29 cellular contexts compared by ENCODE assay signal in the genomic region with DNA sequence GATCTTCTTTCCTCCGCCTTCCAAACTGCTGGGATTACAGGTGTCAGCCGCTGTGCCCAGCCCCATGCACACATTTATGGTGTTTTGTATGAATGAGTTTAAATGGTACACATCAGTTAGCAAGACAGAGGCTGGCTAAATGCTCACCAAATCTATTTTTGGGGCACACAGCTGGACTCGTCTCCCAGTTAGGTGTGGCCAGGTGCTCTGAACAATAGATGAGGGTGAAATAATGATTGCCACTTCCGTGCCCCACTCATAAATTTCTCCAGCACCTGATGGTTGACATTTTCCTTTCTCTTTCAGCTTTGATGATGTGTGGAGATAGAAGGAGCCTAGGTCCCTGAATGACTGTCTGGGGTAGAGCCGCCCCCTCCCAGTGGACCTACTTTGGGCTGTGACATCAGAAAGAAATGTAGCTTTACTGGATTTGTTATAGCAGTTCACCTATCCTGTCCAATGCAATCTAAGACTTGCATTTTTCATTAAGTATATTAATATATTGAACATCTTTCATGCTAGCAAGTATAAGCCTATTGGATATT. TPM values are rescaled to one million over a fixed set of nuclear protein-coding genes. Genes with fewer than 3 reads are reported as not detected.
DNase-seq lines count a peak whose midpoint lies in the region; ATAC-seq, FAIRE-seq and TF ChIP-seq lines count a peak whose summit lies in the region.
"Had no signal": no experiment of that assay in that cellular context is flagged by ENCODE, and none has a peak within 500 bp of the region (broad histone marks: within the 10 kb centered on the region; RNA-seq: fewer than 3 reads in every experiment).

No MANE protein-coding gene starts in this region.

- no peak for DNase-seq in activated CD4-positive, alpha-beta T cell treated with anti-CD3 and anti-CD28 coated beads for 36 hours
- no peak for DNase-seq in activated CD4-positive, alpha-beta T cell treated with anti-CD3 and anti-CD28 coated beads for 1 hour
- DNase-seq in COLO668 (lab: John Stamatoyannopoulos, UW; ENCODE audit: unreplicated experiment) = peak; percentile 66
- peak; percentile 31 for DNase-seq in NCI-H146 (lab: John Stamatoyannopoulos, UW)
- peak; percentile 48 to 54 for DNase-seq in SHP77 (lab: John Stamatoyannopoulos, UW)
- no peak for DNase-seq in GM19239 (ENCODE audit: insufficient read length, low spot score)
- DNase-seq in H54 (ENCODE audit: insufficient read length, low spot score) = no peak
- DNase-seq in T-helper 9 cell = no peak
- DNase-seq: activated naive CD4-positive, alpha-beta T cell treated with anti-CD3 and anti-CD28 coated beads, Interleukin-2, amount 50 U/mL, for 16 hours; anterior cingulate cortex; DND-41; GM23248; heart right ventricle; left ventricle myocardium inferior; mesendoderm; NCI-H1048; NCI-H2029; NCI-H2227 treated with DMSO at 0.1 percent for 48 hours; OCI-M1; ovary; stimulated activated CD4-positive, alpha-beta T cell treated with anti-CD3 and anti-CD28 coated beads, Interleukin-15, amount 100 ng/mL, for 24 hours; T-helper 17 cell; testis had no signal

- H3K4me1 Mint-ChIP-seq in activated CD4-positive, alpha-beta T cell treated with anti-CD3 and anti-CD28 coated beads for 36 hours = peaks cover 23% of the 10 kb centered on the region

- no peak overlapping the region for H3K27ac Mint-ChIP-seq in activated CD4-positive, alpha-beta T cell treated with anti-CD3 and anti-CD28 coated beads for 36 hours
- H3K27ac Mint-ChIP-seq: CD14-positive monocyte; stimulated activated memory B cell treated with anti-CD40 and anti-IgM and Interleukin-4, amounts not matched to agents 10 μg/mL and 1 μg/mL and 100 μg/mL, for 72 hours had no signal

- peak; percentile 57 for ATAC-seq in activated CD4-positive, alpha-beta T cell treated with anti-CD3 and anti-CD28 coated beads for 36 hours
- ATAC-seq: heart right ventricle; stimulated activated memory B cell treated with anti-CD40 and anti-IgM and Interleukin-4, amounts not matched to agents 10 μg/mL and 1 μg/mL and 100 μg/mL, for 72 hours; T-helper 17 cell had no signal

- no peaks in the 10 kb centered on the region for H3K9me3 Mint-ChIP-seq in activated CD4-positive, alpha-beta T cell treated with anti-CD3 and anti-CD28 coated beads for 36 hours (ENCODE audit: low read depth)
- H3K9me3 Mint-ChIP-seq: neural crest cell; stimulated activated memory B cell treated with anti-CD40 and anti-IgM and Interleukin-4, amounts not matched to agents 10 μg/mL and 1 μg/mL and 100 μg/mL, for 72 hours had no signal

- no peak overlapping the region for H3K4me3 Mint-ChIP-seq in activated CD4-positive, alpha-beta T cell treated with anti-CD3 and anti-CD28 coated beads for 36 hours
- H3K4me3 Mint-ChIP-seq: CD14-positive monocyte; neural crest cell; stimulated activated memory B cell treated with anti-CD40 and anti-IgM and Interleukin-4, amounts not matched to agents 10 μg/mL and 1 μg/mL and 100 μg/mL, for 72 hours; T-helper 17 cell had no signal

- no peaks in the 10 kb centered on the region for H3K36me3 Mint-ChIP-seq in activated CD4-positive, alpha-beta T cell treated with anti-CD3 and anti-CD28 coated beads for 36 hours (ENCODE audit: low read depth)
- H3K36me3 Mint-ChIP-seq: stimulated activated memory B cell treated with anti-CD40 and anti-IgM and Interleukin-4, amounts not matched to agents 10 μg/mL and 1 μg/mL and 100 μg/mL, for 72 hours had no signal

- FAIRE-seq in GM19239 (lab: Jason Lieb, UNC) (no peak), H54 (lab: Jason Lieb, UNC) (no peak)
- FAIRE-seq: A204.1, frontal cortex, keratinocyte had no signal

- TF ChIP-seq POLR2A in H54 (IDR thresholded peaks at IDR 0.05; ENCODE audit: low read depth, low read length) = no peak

- intact Hi-C loops in activated CD4-positive, alpha-beta T cell treated with anti-CD3 and anti-CD28 coated beads for 36 hours (cut with DNase I, micrococcal nuclease) = loop anchor here in 1 of 2 experiments (5.0 kb wide), 1 partner anchor 396 kb away; no protein-coding TSS in a partner anchor

- POLR2A ChIA-PET in activated CD4-positive, alpha-beta T cell treated with anti-CD3 and anti-CD28 coated beads for 36 hours (lab: Charles Lee) = no interaction called here

- no peaks in the 10 kb centered on the region for H3K27me3 Mint-ChIP-seq in activated CD4-positive, alpha-beta T cell treated with anti-CD3 and anti-CD28 coated beads for 36 hours
- H3K27me3 Mint-ChIP-seq: stimulated activated memory B cell treated with anti-CD40 and anti-IgM and Interleukin-4, amounts not matched to agents 10 μg/mL and 1 μg/mL and 100 μg/mL, for 72 hours; T-helper 17 cell had no signal

- CTCF ChIA-PET in activated CD4-positive, alpha-beta T cell treated with anti-CD3 and anti-CD28 coated beads for 36 hours (lab: Charles Lee) = interaction anchor here (0.6 to 1.8 kb wide), 8 partner anchors 8 to 399 kb away, joined by 3 to 11 read pairs (median 4); no protein-coding TSS in a partner anchor

RNA-seq across cellular contexts. Expression of a gene that starts 8.6 kb away (rescaled TPM):
- 100 to 1,000 TPM in 1 of 2 experiments, 10 to 100 TPM in 1; 86.7 to 108 TPM for total RNA-seq in activated CD4-positive, alpha-beta T cell treated with anti-CD3 and anti-CD28 coated beads for 36 hours

Comparison
In these comparisons a context has a peak if more than half of its experiments do, and no peak if none do; other contexts are left out.
1. DNase-seq: peak in COLO668 (single experiment), NCI-H146 (single experiment) and SHP77 (2 of 2); none in activated CD4-positive, alpha-beta T cell treated with anti-CD3 and anti-CD28 coated beads for 36 hours (single experiment), activated CD4-positive, alpha-beta T cell treated with anti-CD3 and anti-CD28 coated beads for 1 hour (single experiment), GM19239 (single experiment), H54 (single experiment) and T-helper 9 cell (single experiment).